Comparison of ENCODE assay signal across 1 cellular context in the genomic region with DNA sequence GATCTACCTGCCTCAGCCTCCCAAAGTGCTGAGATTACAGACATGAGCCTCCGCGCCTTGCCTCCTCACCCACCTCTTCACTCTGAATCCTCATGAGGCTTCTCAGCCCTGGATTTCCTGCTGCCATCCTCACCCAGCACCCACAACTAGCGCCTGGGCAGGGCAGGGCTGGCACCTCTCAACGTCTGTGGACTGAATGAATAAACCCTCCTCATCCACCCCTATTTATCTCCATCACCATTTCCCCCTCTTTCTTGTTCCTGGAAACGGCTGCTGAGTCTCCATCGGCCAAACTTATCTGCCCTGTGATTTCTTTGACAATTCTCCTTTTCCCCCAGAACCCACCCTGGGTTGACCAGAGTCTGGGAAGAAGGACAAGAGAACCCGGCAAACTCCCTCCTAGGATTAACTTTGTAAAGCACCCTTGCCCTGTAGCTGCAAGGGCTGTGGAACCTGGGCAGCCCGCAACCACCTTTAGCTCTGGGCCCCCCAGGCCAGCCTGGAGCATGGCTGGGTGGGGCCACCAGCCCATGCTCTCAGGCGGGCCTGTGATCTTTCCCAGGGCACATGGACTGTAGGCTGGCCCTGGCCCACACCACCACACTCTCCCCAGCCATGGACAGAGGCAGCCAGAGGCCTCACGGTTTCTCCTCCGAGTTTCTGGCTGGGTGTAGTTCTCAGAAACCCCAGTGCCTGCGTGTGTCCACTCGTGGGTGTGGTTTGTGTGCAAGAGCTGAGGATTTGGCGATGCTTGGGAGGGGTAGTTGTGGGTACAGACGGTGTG.
TF ChIP-seq lines count a peak whose summit lies in the region.

No MANE protein-coding gene starts in this region.

TF ChIP-seq in K562, 482 proteins besides CTCF, POLR2A, EP300 and RAD21 (continues in another document):
- TF ChIP-seq MNT (conservative IDR thresholded peaks at IDR 0.05) (peak in 1 of 2 experiments; percentile 13; a peak in 1 of 4 replicates), NUFIP1 (IDR thresholded peaks at IDR 0.05; ENCODE audit: partially characterized antibody) (peak; percentile 18), FOXA3 (CRISPR knock-in tag; conservative IDR thresholded peaks at IDR 0.05 in 1 of 2, IDR thresholded peaks at IDR 0.05 in 1 of 2) (peak in 1 of 2 experiments; percentile 43; a peak in 1 of 4 replicates), MAFG (tag; conservative IDR thresholded peaks at IDR 0.05) (no peak), RB1 (IDR thresholded peaks at IDR 0.05; ENCODE audit: low read depth) (0 out of 2 replicates have a peak, but pooled peaks have one; percentile 9), KDM1A (IDR thresholded peaks at IDR 0.05) (no peak), MAZ (CRISPR knock-in tag; conservative IDR thresholded peaks at IDR 0.05 in 1 of 2, IDR thresholded peaks at IDR 0.05 in 1 of 2) (0 out of 4 replicates have a peak, but pooled peaks of 1 of the 2 experiments have one; percentile 10), ZNF24 (IDR thresholded peaks at IDR 0.05) (no peak), AFF4 (CRISPR knock-in tag; IDR thresholded peaks at IDR 0.05) (no peak), EP400 (IDR thresholded peaks at IDR 0.05) (peak; percentile 24; the same call in 1 of the 2 replicates), ELF4 (CRISPR knock-in tag; IDR thresholded peaks at IDR 0.05) (0 out of 2 replicates have a peak, but pooled peaks have one; percentile 37), E2F6 (IDR thresholded peaks at IDR 0.05; ENCODE audit: borderline replicate concordance in 1 of 2, extremely low read depth in 1 of 2, insufficient read depth in 1 of 2, insufficient read length in 1 of 2, low read depth in 1 of 2, low read length in 1 of 2, poor library complexity in 1 of 2, severe bottlenecking in 1 of 2) (peak in 1 of 2 experiments; percentile 39), SIN3A (IDR thresholded peaks at IDR 0.05; ENCODE audit: borderline replicate concordance in 2 of 2, control insufficient read depth in 1 of 2, low read depth in 2 of 2, low read length in 2 of 2) (no peak), MYC (IDR thresholded peaks at IDR 0.05; ENCODE audit: low read depth, low read length) (peak; percentile 43; the same call in 1 of the 2 replicates), MYC (CRISPR knock-in tag; IDR thresholded peaks at IDR 0.05; ENCODE audit: borderline replicate concordance, low read depth) (no peak), POLR2G (IDR thresholded peaks at IDR 0.05; ENCODE audit: low read depth, low read length) (peak; percentile 46), RBFOX2 (IDR thresholded peaks at IDR 0.05; ENCODE audit: low read depth, low read length) (peak; percentile 46; the same call in 1 of the 2 replicates), E2F1 (CRISPR knock-in tag; IDR thresholded peaks at IDR 0.05) (0 out of 2 replicates have a peak, but pooled peaks have one; percentile 31), SP1 (CRISPR knock-in tag; IDR thresholded peaks at IDR 0.05) (0 out of 2 replicates have a peak, but pooled peaks have one; percentile 20), ZNF449 (CRISPR knock-in tag; IDR thresholded peaks at IDR 0.05) (no peak), TEAD1 (CRISPR knock-in tag; IDR thresholded peaks at IDR 0.05) (0 out of 4 replicates have a peak, but pooled peaks of 1 of the 2 experiments have one; percentile 31), PHTF2 (CRISPR knock-in tag; IDR thresholded peaks at IDR 0.05) (no peak), DDX20 (tag; IDR thresholded peaks at IDR 0.05; ENCODE audit: low read depth) (no peak), KAT7 (CRISPR knock-in tag; IDR thresholded peaks at IDR 0.05; ENCODE audit: borderline replicate concordance) (peak; percentile 74; the same call in 1 of the 2 replicates), GATAD2A (IDR thresholded peaks at IDR 0.05) (0 out of 2 replicates have a peak, but pooled peaks have one; percentile 19)
- TF ChIP-seq, protein P1, sequence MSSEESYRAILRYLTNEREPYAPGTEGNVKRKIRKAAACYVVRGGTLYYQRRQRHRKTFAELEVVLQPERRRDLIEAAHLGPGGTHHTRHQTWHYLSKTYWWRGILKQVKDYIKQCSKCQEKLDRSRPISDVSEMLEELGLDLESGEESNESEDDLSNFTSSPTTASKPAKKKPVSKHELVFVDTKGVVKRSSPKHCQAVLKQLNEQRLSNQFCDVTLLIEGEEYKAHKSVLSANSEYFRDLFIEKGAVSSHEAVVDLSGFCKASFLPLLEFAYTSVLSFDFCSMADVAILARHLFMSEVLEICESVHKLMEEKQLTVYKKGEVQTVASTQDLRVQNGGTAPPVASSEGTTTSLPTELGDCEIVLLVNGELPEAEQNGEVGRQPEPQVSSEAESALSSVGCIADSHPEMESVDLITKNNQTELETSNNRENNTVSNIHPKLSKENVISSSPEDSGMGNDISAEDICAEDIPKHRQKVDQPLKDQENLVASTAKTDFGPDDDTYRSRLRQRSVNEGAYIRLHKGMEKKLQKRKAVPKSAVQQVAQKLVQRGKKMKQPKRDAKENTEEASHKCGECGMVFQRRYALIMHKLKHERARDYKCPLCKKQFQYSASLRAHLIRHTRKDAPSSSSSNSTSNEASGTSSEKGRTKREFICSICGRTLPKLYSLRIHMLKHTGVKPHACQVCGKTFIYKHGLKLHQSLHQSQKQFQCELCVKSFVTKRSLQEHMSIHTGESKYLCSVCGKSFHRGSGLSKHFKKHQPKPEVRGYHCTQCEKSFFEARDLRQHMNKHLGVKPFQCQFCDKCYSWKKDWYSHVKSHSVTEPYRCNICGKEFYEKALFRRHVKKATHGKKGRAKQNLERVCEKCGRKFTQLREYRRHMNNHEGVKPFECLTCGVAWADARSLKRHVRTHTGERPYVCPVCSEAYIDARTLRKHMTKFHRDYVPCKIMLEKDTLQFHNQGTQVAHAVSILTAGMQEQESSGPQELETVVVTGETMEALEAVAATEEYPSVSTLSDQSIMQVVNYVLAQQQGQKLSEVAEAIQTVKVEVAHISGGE (CRISPR knock-in tag; IDR thresholded peaks at IDR 0.05), result 0 out of 6 replicates have a peak, but pooled peaks of 1 of the 3 experiments have one; percentile 4
- TF ChIP-seq, protein P2, sequence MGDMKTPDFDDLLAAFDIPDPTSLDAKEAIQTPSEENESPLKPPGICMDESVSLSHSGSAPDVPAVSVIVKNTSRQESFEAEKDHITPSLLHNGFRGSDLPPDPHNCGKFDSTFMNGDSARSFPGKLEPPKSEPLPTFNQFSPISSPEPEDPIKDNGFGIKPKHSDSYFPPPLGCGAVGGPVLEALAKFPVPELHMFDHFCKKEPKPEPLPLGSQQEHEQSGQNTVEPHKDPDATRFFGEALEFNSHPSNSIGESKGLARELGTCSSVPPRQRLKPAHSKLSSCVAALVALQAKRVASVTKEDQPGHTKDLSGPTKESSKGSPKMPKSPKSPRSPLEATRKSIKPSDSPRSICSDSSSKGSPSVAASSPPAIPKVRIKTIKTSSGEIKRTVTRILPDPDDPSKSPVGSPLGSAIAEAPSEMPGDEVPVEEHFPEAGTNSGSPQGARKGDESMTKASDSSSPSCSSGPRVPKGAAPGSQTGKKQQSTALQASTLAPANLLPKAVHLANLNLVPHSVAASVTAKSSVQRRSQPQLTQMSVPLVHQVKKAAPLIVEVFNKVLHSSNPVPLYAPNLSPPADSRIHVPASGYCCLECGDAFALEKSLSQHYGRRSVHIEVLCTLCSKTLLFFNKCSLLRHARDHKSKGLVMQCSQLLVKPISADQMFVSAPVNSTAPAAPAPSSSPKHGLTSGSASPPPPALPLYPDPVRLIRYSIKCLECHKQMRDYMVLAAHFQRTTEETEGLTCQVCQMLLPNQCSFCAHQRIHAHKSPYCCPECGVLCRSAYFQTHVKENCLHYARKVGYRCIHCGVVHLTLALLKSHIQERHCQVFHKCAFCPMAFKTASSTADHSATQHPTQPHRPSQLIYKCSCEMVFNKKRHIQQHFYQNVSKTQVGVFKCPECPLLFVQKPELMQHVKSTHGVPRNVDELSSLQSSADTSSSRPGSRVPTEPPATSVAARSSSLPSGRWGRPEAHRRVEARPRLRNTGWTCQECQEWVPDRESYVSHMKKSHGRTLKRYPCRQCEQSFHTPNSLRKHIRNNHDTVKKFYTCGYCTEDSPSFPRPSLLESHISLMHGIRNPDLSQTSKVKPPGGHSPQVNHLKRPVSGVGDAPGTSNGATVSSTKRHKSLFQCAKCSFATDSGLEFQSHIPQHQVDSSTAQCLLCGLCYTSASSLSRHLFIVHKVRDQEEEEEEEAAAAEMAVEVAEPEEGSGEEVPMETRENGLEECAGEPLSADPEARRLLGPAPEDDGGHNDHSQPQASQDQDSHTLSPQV (IDR thresholded peaks at IDR 0.05), result peak; percentile 63
